Comparison of ENCODE assay signal across 8 cellular contexts in the genomic region with DNA sequence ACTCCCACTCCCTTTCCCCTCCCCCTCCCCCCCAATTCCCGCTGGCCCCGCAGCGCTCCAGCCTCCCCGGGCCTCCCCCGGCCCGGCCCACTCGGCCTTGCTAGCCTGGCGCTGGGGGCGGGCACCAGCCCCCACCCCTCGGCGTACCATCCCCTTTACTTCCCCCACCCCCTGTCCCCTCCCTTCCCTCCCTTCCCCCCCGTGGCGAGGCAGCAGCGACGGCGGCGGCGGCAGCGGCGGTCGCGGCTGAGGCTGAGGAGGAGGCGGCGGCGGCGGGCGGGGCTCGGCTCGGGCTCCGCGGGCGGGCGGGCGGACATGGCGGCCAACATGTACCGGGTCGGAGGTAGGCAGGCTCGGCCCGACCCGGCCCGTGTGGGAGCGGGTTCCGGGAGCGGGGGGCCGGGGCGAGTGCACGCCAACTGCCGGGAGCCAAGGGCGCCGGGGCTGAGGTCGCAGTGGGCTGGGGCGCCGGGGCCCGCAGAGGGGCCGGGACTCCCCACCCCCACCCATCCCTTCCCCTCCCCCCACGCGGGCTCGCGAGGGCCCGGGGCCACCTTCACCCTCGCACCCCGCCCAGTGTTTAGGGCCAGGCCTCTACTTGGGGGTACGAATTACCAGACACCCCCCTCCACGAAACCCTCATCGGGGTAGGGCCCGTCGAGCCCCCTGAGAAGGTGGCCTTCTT. TPM values are rescaled to one million over a fixed set of nuclear protein-coding genes. Genes with fewer than 3 reads are reported as not detected.
DNase-seq lines count a peak whose midpoint lies in the region; ATAC-seq and TF ChIP-seq lines count a peak whose summit lies in the region.

Gene MTA3, plus strand, starts transcription at position 202 of the 685 bp plus-strand sequence. Its CDS starts 114 bp downstream, at position 316.

- H3K9ac ChIP-seq in muscle layer of colon (ENCODE audit: low read length) = peak within 1 kb of the TSS; percentile 25

- H3K4me3 Mint-ChIP-seq in CD8-positive, alpha-beta memory T cell = peak within 1 kb of the TSS; percentile 85 to 97 (median 89)
- peak within 1 kb of the TSS; percentile 89 for H3K4me3 Mint-ChIP-seq in GM23338

- peaks cover 0 to 11% (median 2%) of the 10 kb centered on the region in 3 donors for H3K36me3 Mint-ChIP-seq in CD8-positive, alpha-beta memory T cell
- H3K36me3 Mint-ChIP-seq in GM23338 (ENCODE audit: low read depth) = peaks cover 41% of the 10 kb centered on the region

- H3K79me2 ChIP-seq in GM23338 (replicated peaks; ENCODE audit: insufficient read depth) = peaks cover 45% of the 10 kb centered on the region

- no peaks in the 10 kb centered on the region for H3K27me3 Mint-ChIP-seq in CD8-positive, alpha-beta memory T cell
- H3K27me3 Mint-ChIP-seq in GM23338 (ENCODE audit: insufficient read depth, low read depth, poor library complexity) = peaks cover 14% of the 10 kb centered on the region

- peak within 1 kb of the TSS; percentile 60 for H3K4me3 ChIP-seq in CD8-positive, alpha-beta memory T cell (ENCODE audit: low read length)
- H3K4me3 ChIP-seq in GM23338 (peak within 1 kb of the TSS; percentile 75), muscle layer of colon (ENCODE audit: low read depth in 1 of 2, low read length in 2 of 2) (peak within 1 kb of the TSS; percentile 56 to 81)

- ATAC-seq in GM23338 (peak; percentile 66), GM21526 (IDR thresholded peaks at IDR 0.05; ENCODE audit: low FRiP score, unreplicated experiment) (no peak)

- H3K27ac Mint-ChIP-seq in CD8-positive, alpha-beta memory T cell = peak within 1 kb of the TSS; percentile 40 to 98 (median 89)
- H3K27ac Mint-ChIP-seq in GM23338 = peak within 1 kb of the TSS; percentile 96

- peak within 1 kb of the TSS; percentile 93 for H3K4me2 ChIP-seq in GM23338

- DNase-seq in CD8-positive, alpha-beta memory T cell = peak; percentile 30 to 73 (median 49)
- DNase-seq in GM23338 (ENCODE audit: low spot score) (peak; percentile 77), NCI-H2227 (lab: John Stamatoyannopoulos, UW; ENCODE audit: unreplicated experiment) (peak; percentile 86), epithelial cell of prostate (ENCODE audit: low read depth, low spot score) (no peak)
- peak; percentile 83 for DNase-seq in activated CD8-positive, alpha-beta memory T cell treated with anti-CD3 and anti-CD28 coated beads, Interleukin-2, amount 50 U/mL, for 48 hours
- peak; percentile 15 to 28 for DNase-seq in stimulated activated CD8-positive, alpha-beta memory T cell treated with anti-CD3 and anti-CD28 coated beads, Interleukin-4, amount 100 ng/mL, for 4 hours (ENCODE audit: low read depth in 2 of 2, low spot score in 1 of 2)

- peak within 1 kb of the TSS; percentile 33 for H3K27ac ChIP-seq in CD8-positive, alpha-beta memory T cell (ENCODE audit: low read depth, low read length)
- H3K27ac ChIP-seq in GM23338 (ENCODE audit: low read depth) (peak within 1 kb of the TSS; percentile 97), epithelial cell of prostate (peak within 1 kb of the TSS; percentile 64), muscle layer of colon (ENCODE audit: low read depth, low read length) (peak within 1 kb of the TSS; percentile 94)

- H3K27me3 ChIP-seq in CD8-positive, alpha-beta memory T cell (ENCODE audit: insufficient read depth, low read length, poor library complexity, severe bottlenecking) = no peaks in the 10 kb centered on the region
- H3K27me3 ChIP-seq in GM23338 (ENCODE audit: insufficient read depth) (no peaks in the 10 kb centered on the region), muscle layer of colon (ENCODE audit: control insufficient read depth in 1 of 2, insufficient read depth in 2 of 2, low read length in 2 of 2) (no peaks in the 10 kb centered on the region)

- no peaks in the 10 kb centered on the region for H3K36me3 ChIP-seq in CD8-positive, alpha-beta memory T cell (ENCODE audit: insufficient read depth, low read length)
- H3K36me3 ChIP-seq in GM23338 (ENCODE audit: insufficient read depth) = peaks cover 28% of the 10 kb centered on the region
- H3K36me3 ChIP-seq in muscle layer of colon (ENCODE audit: insufficient read depth, low read length) = no peaks in the 10 kb centered on the region

- no peaks in the 10 kb centered on the region for H3K9me2 ChIP-seq in GM23338 (ENCODE audit: insufficient read depth)

- CTCF ChIA-PET in CD8-positive, alpha-beta memory T cell (lab: Charles Lee) = no interaction called here

- no peaks in the 10 kb centered on the region for H3K9me3 ChIP-seq in CD8-positive, alpha-beta memory T cell (ENCODE audit: low read length)
- no peaks in the 10 kb centered on the region for H3K9me3 ChIP-seq in muscle layer of colon (ENCODE audit: low read length)

- POLR2A ChIA-PET in CD8-positive, alpha-beta memory T cell (lab: Charles Lee) = no interaction called here

- 0 out of 2 replicates have a peak, but pooled peaks cover 7% of the 10 kb centered on the region for H3F3A ChIP-seq in GM23338 (replicated peaks; ENCODE audit: low read depth)

- peaks cover 23 to 34% (median 30%) of the 10 kb centered on the region in 3 donors for H3K4me1 Mint-ChIP-seq in CD8-positive, alpha-beta memory T cell
- H3K4me1 Mint-ChIP-seq in GM23338 = peaks cover 26% of the 10 kb centered on the region

- H3K9me3 Mint-ChIP-seq in CD8-positive, alpha-beta memory T cell = no peaks in the 10 kb centered on the region
- H3K9me3 Mint-ChIP-seq in GM23338 = no peaks in the 10 kb centered on the region

- no peak for TF ChIP-seq CTCF in GM23338 (conservative IDR thresholded peaks at IDR 0.05; ENCODE audit: low read depth in 2 of 2)

- H3K4me1 ChIP-seq in CD8-positive, alpha-beta memory T cell (ENCODE audit: insufficient read depth, low read length) = peaks cover 26% of the 10 kb centered on the region
- peaks cover 27% of the 10 kb centered on the region for H3K4me1 ChIP-seq in GM23338 (ENCODE audit: insufficient read depth)
- peaks cover 23% of the 10 kb centered on the region for H3K4me1 ChIP-seq in muscle layer of colon (ENCODE audit: insufficient read depth, low read length)

- no peak within 1 kb of the TSS for H2AFZ ChIP-seq in GM23338

- peaks cover 9% of the 10 kb centered on the region; the same call in 1 of the 2 replicates for H4K20me1 ChIP-seq in GM23338 (replicated peaks; ENCODE audit: insufficient read depth)

TF ChIP-seq in GM23338, 12 proteins besides CTCF, POLR2A, EP300 and RAD21 (continues in another document):
- TF ChIP-seq EZH2phosphoT487 (IDR thresholded peaks at IDR 0.05; ENCODE audit: unreplicated experiment) (no peak), POLR2AphosphoS5 (IDR thresholded peaks at IDR 0.05; ENCODE audit: low read depth) (peak; percentile 41; the same call in 1 of the 2 replicates)

RNA-seq across cellular contexts. Expression of gene MTA3, which starts in this region (rescaled TPM):
- 10 to 100 TPM; 20.0 to 24.1 TPM for total RNA-seq in CD8-positive, alpha-beta memory T cell
- 7.9 TPM for polyA plus RNA-seq in CD8-positive, alpha-beta memory T cell
- 145 and 162 TPM in 2 replicates for total RNA-seq in GM23338 (2014; rRNA removed; shearing (Covaris generic))
- 202 and 208 TPM in 2 replicates for polyA plus RNA-seq in GM23338 (2016; fragmentation: Nextera tagmentation; extraction: Ambion mirVana)

Comparison
In these comparisons a context has a peak if more than half of its experiments do, and no peak if none do; other contexts are left out.
1. RNA of gene MTA3 (polyA plus RNA-seq): 202 to 208 TPM in GM23338; 7.9 TPM in CD8-positive, alpha-beta memory T cell (single experiment); every median in the first group is over 10 times any median in the second.
2. H3K27ac ChIP-seq: peak in every context shown above with its lines; median percentile 97 in GM23338; 94 in muscle layer of colon; 64 in epithelial cell of prostate; 33 in CD8-positive, alpha-beta memory T cell.
3. Peak in every context shown above with its lines, with median percentiles within 50 percentile points of each other: H3K4me3 ChIP-seq.